29 cellular contexts compared by ENCODE assay signal in the genomic region with DNA sequence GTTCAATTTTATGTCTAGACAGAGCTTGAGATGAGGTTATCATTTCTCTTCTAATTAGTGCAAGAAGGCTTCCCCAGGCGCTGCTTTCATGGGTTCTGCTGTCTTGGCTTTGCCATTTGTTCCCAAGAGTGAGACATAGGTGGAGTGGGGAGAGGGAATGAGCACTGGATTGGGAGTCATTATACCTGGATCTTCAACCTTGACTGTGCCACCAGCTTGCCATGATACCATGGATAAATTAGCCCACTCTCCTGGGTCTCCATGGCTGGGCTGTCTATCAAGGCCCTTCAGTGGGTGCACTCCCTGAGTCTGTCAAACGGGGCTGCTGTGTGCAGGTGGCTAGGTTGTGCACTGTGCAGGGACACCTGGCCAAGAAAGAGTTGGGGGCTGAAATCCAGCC.
"Had no signal": no experiment of that assay in that cellular context is flagged by ENCODE, and none has a peak within 500 bp of the region (broad histone marks: within the 10 kb centered on the region; RNA-seq: fewer than 3 reads in every experiment).

No MANE protein-coding gene starts in this region.

- H3K9me3 ChIP-seq: heart right ventricle, left ventricle myocardium inferior, mucosa of descending colon, ovary, prostate gland, stomach, thoracic aorta, tibial artery, uterus had no signal

- H3K36me3 ChIP-seq: heart right ventricle, left ventricle myocardium inferior, ovary, prostate gland, stomach, thoracic aorta, tibial artery, uterus had no signal

- H3K4me3 ChIP-seq: heart right ventricle, hepatocyte, left ventricle myocardium inferior, lung, mucosa of descending colon, ovary, prostate gland, stomach, thoracic aorta, tibial artery, uterus had no signal

- ATAC-seq: heart right ventricle; mucosa of descending colon; naive thymus-derived CD4-positive, alpha-beta T cell; right cardiac atrium; sciatic nerve; stimulated activated memory B cell treated with anti-CD40 and anti-IgM and Interleukin-4, amounts not matched to agents 10 μg/mL and 1 μg/mL and 100 μg/mL, for 72 hours had no signal

- H3K9me3 Mint-ChIP-seq: naive thymus-derived CD4-positive, alpha-beta T cell; nephron; neural crest cell; stimulated activated memory B cell treated with anti-CD40 and anti-IgM and Interleukin-4, amounts not matched to agents 10 μg/mL and 1 μg/mL and 100 μg/mL, for 72 hours had no signal

- H3K27ac Mint-ChIP-seq: stimulated activated memory B cell treated with anti-CD40 and anti-IgM and Interleukin-4, amounts not matched to agents 10 μg/mL and 1 μg/mL and 100 μg/mL, for 72 hours had no signal

- H3K4me3 Mint-ChIP-seq: neural crest cell; stimulated activated memory B cell treated with anti-CD40 and anti-IgM and Interleukin-4, amounts not matched to agents 10 μg/mL and 1 μg/mL and 100 μg/mL, for 72 hours had no signal

- H3K27ac ChIP-seq: heart right ventricle, hepatocyte, left ventricle myocardium inferior, ovary, prostate gland, stomach, thoracic aorta, tibial artery, uterus had no signal

- H3K27me3 ChIP-seq: ovary had no signal

- H3K36me3 Mint-ChIP-seq: stimulated activated memory B cell treated with anti-CD40 and anti-IgM and Interleukin-4, amounts not matched to agents 10 μg/mL and 1 μg/mL and 100 μg/mL, for 72 hours had no signal

- DNase-seq: heart right ventricle; islet precursor cell; left ventricle myocardium inferior; mesendoderm; midbrain; mucosa of descending colon; naive thymus-derived CD4-positive, alpha-beta T cell; nucleus accumbens; ovary; retina; right cardiac atrium; small intestine; stimulated activated CD4-positive, alpha-beta T cell treated with anti-CD3 and anti-CD28 coated beads, Interleukin-1b, Interleukin-23, amount 100 ng/mL, for 48 hours; stimulated activated CD4-positive, alpha-beta T cell treated with anti-CD3 and anti-CD28 coated beads, Interleukin-2, amount 100 ng/mL, for 48 hours; stimulated activated CD4-positive, alpha-beta T cell treated with anti-CD3 and anti-CD28 coated beads, Interleukin-4, amount 100 ng/mL, for 4 hours; stimulated activated CD8-positive, alpha-beta memory T cell treated with anti-CD3 and anti-CD28 coated beads, Interleukin-4, amount 100 ng/mL, for 48 hours; stimulated activated naive CD4-positive, alpha-beta T cell treated with Interleukin-2 at 50 U/mL for 16 hours; stomach; tibial artery; trophoblast cell had no signal

- H3K4me1 ChIP-seq: uterus had no signal

- FAIRE-seq: small intestine had no signal
